ENCODE assay signal across 15 cellular contexts in genomic region chr7:140308060-140308459, GRCh38.
DNase-seq lines count a peak whose midpoint lies in the region; ATAC-seq, FAIRE-seq and TF ChIP-seq lines count a peak whose summit lies in the region.
"Had no signal": no experiment of that assay in that cellular context is flagged by ENCODE, and none has a peak within 500 bp of the region (broad histone marks: within the 10 kb centered on the region; RNA-seq: fewer than 3 reads in every experiment).

No MANE protein-coding gene starts in this region.

- TF ChIP-seq CTCF in HepG2 (CRISPR knock-in tag; IDR thresholded peaks at IDR 0.05): no peak
- no peak for TF ChIP-seq CTCF in right lobe of liver (IDR thresholded peaks at IDR 0.05)

- no peak overlapping the region for H2AFZ ChIP-seq in HepG2 (ENCODE audit: low read length)

- TF ChIP-seq EP300 in HepG2 (IDR thresholded peaks at IDR 0.05; ENCODE audit: low read depth in 2 of 2, low read length in 2 of 2) (no peak), HepG2 (CRISPR knock-in tag; IDR thresholded peaks at IDR 0.05; ENCODE audit: borderline replicate concordance) (no peak)

- ATAC-seq in HepG2 (no peak), right lobe of liver (no peak), left lobe of liver (peak; percentile 49)

- BruUV-seq in HepG2 (replicated peaks; lab: Mats Ljungman, UMichigan): no TSS peak

- H3K4me3 ChIP-seq in HepG2 (replicated peaks in 1 of 3; ENCODE audit: insufficient read depth in 1 of 3, low read depth in 2 of 3, low read length in 3 of 3): no peak overlapping the region
- H3K4me3 ChIP-seq in right lobe of liver: no peak overlapping the region
- H3K4me3 ChIP-seq in small intestine (ENCODE audit: low read depth in 1 of 2, low read length in 2 of 2): no peak overlapping the region
- H3K4me3 ChIP-seq: BLaER1 had no signal

- TF ChIP-seq RAD21 in HepG2 (CRISPR knock-in tag; IDR thresholded peaks at IDR 0.05): no peak

- H3K27me3 ChIP-seq in HepG2 (ENCODE audit: control insufficient read depth in 1 of 2, insufficient read depth in 2 of 2, low read length in 2 of 2): no peaks in the 10 kb centered on the region
- no peaks in the 10 kb centered on the region for H3K27me3 ChIP-seq in right lobe of liver
- no peaks in the 10 kb centered on the region for H3K27me3 ChIP-seq in small intestine (ENCODE audit: control insufficient read depth in 2 of 2, insufficient read depth in 2 of 2, low read length in 2 of 2)
- H3K27me3 ChIP-seq: BLaER1 had no signal

- H3K36me3 ChIP-seq in HepG2 (replicated peaks in 1 of 2; ENCODE audit: control insufficient read depth in 1 of 2, insufficient read depth in 2 of 2, low read length in 2 of 2): no peaks in the 10 kb centered on the region
- H3K36me3 ChIP-seq in right lobe of liver: no peaks in the 10 kb centered on the region
- no peaks in the 10 kb centered on the region for H3K36me3 ChIP-seq in small intestine (ENCODE audit: control insufficient read depth in 2 of 2, insufficient read depth in 2 of 2, low read length in 2 of 2)
- H3K36me3 ChIP-seq: BLaER1 had no signal

- H3K27ac ChIP-seq in HepG2 (ENCODE audit: extremely low read length, insufficient read depth, low read length) (no peak overlapping the region), right lobe of liver (no peak overlapping the region), small intestine (ENCODE audit: low read depth in 1 of 2, low read length in 1 of 2) (no peak overlapping the region)
- H3K27ac ChIP-seq: BLaER1 had no signal

- CTCF ChIA-PET in HepG2 (lab: Yijun Ruan, JAX; ENCODE audit: low intra/inter-chr PET ratio, low total read pairs): no interaction called here

- FAIRE-seq in HepG2 (lab: Jason Lieb, UNC) (no peak), small intestine (lab: Jason Lieb, UNC) (no peak)
- FAIRE-seq: H1 had no signal

- DNase-seq in HepG2 (ENCODE audit: low spot score): no peak
- no peak for DNase-seq in right lobe of liver
- no peak for DNase-seq in left lobe of liver (ENCODE audit: low spot score)
- peak; percentile 85 for DNase-seq in small intestine
- no peak for DNase-seq in pons (ENCODE audit: low spot score)
- no peak for DNase-seq in hepatic stellate cell (ENCODE audit: low spot score)
- no peak for DNase-seq in LoVo (ENCODE audit: low spot score)
- DNase-seq in NCI-H446 treated with DMSO at 0.1 percent for 48 hours (lab: John Stamatoyannopoulos, UW): no peak
- DNase-seq: 8988T; Calu3; CD4-positive, alpha-beta memory T cell; GF-D8; H9 had no signal

- 0 out of 2 replicates have a peak overlapping the region, but pooled peaks have one; percentile 20 for H3K4me2 ChIP-seq in HepG2 (ENCODE audit: low read depth, low read length)
- H3K4me2 ChIP-seq: BLaER1 had no signal

- 57% methylated on average over 3 of the region's 3 CpGs for WGBS in HepG2 (ENCODE audit: low lambda C conversion rate)
- 90% methylated on average over 3 of the region's 3 CpGs for whole genome bisulfite sequencing in right lobe of liver (ENCODE audit: insufficient coverage, low coverage, low lambda C conversion rate, missing lambda C conversion rate)
- 38 to 67% (median 48%) methylated on average over 3 of the region's 3 CpGs for WGBS in small intestine, 3 donors

- in situ Hi-C loops in HepG2 (cut with HindIII; ENCODE audit: extremely low pct_ligation_motif_present, low pct_unique_long_range_greater_than_20kb): loop anchor here (10.0 kb wide), 1 partner anchor 133 kb away; the partner anchor contains the start of gene KDM7A

- no peaks in the 10 kb centered on the region for H4K20me1 ChIP-seq in HepG2 (ENCODE audit: insufficient read depth, low read length)
- H4K20me1 ChIP-seq: BLaER1 had no signal

- H3K9me3 ChIP-seq in HepG2 (ENCODE audit: low read length) (peaks cover 13% of the 10 kb centered on the region), right lobe of liver (no peaks in the 10 kb centered on the region), small intestine (ENCODE audit: control insufficient read depth, low read depth) (no peaks in the 10 kb centered on the region)

- intact Hi-C loops in HepG2 (cut with micrococcal nuclease; ENCODE audit: unreplicated experiment) (no loop called here), right lobe of liver (cut with DNase I) (no loop called here)

- no peak overlapping the region for H3K9ac ChIP-seq in HepG2 (ENCODE audit: insufficient read depth, low read depth, low read length)
- H3K9ac ChIP-seq: BLaER1 had no signal

- POLR2A ChIA-PET in HepG2 (lab: Yijun Ruan, JAX): interaction anchor here (0.9 to 1.2 kb wide), 3 partner anchors 10 to 131 kb away, joined by 3 read pairs; partner anchors contain the start of gene KDM7A

- no peaks in the 10 kb centered on the region for H3K79me2 ChIP-seq in HepG2 (ENCODE audit: insufficient read depth, low read length)

- TF ChIP-seq POLR2A in HepG2 (IDR thresholded peaks at IDR 0.05; ENCODE audit: insufficient read depth in 1 of 2, low read depth in 2 of 2, low read length in 2 of 2) (no peak), right lobe of liver (IDR thresholded peaks at IDR 0.05) (no peak)

- H3K4me1 ChIP-seq in HepG2 (ENCODE audit: insufficient read depth, low read length): peaks cover 73% of the 10 kb centered on the region
- H3K4me1 ChIP-seq in right lobe of liver: no peaks in the 10 kb centered on the region
- H3K4me1 ChIP-seq in small intestine (ENCODE audit: control insufficient read depth in 2 of 2, insufficient read depth in 1 of 2, low read depth in 1 of 2, low read length in 1 of 2): peaks cover 2 to 4% of the 10 kb centered on the region in 2 donors

TF ChIP-seq in HepG2, 621 proteins besides CTCF, POLR2A, EP300 and RAD21:
- TF ChIP-seq HNF4A (CRISPR knock-in tag; IDR thresholded peaks at IDR 0.05) (peak; percentile 64), PPARG (CRISPR knock-in tag; conservative IDR thresholded peaks at IDR 0.05) (peak; percentile 94), GATAD2A (CRISPR knock-in tag; IDR thresholded peaks at IDR 0.05) (0 out of 2 replicates have a peak, but pooled peaks have one; percentile 23), TEAD2 (CRISPR knock-in tag; IDR thresholded peaks at IDR 0.05) (no peak), PAXIP1 (CRISPR knock-in tag; conservative IDR thresholded peaks at IDR 0.05) (peak; percentile 23; the same call in 1 of the 2 replicates), SP5 (CRISPR knock-in tag; IDR thresholded peaks at IDR 0.05; ENCODE audit: borderline replicate concordance, low read depth) (no peak), RXRB (CRISPR knock-in tag; IDR thresholded peaks at IDR 0.05; ENCODE audit: borderline replicate concordance) (peak; percentile 83)
